ENCODE assay signal across 11 cellular contexts in genomic region chr1:81179239-81179638, GRCh38.
DNase-seq lines count a peak whose midpoint lies in the region; ATAC-seq lines count a peak whose summit lies in the region.
"Had no signal": no experiment of that assay in that cellular context is flagged by ENCODE, and none has a peak within 500 bp of the region (broad histone marks: within the 10 kb centered on the region; RNA-seq: fewer than 3 reads in every experiment).

No MANE protein-coding gene starts in this region.

- intact Hi-C loops in activated T-helper 2 cell treated with anti-CD3 and anti-CD28 coated beads, Interferon-gamma antibody, Interleukin-2, Interleukin-4, amounts not matched to agents 10 μg/mL and 5 μg/mL and 100 μg/mL, durations not matched to agents 14 hours and 24 hours and 36 hours (cut with micrococcal nuclease): no loop called here

- DNase-seq in EH (ENCODE audit: low read depth) (peak; percentile 89), NCI-H226 (peak; percentile 83), epithelial cell of prostate (ENCODE audit: low read depth, low spot score) (peak; percentile 94), non-pigmented ciliary epithelial cell (ENCODE audit: low read depth) (peak; percentile 76)
- DNase-seq in activated CD4-positive, CD25-positive, alpha-beta regulatory T cell treated with anti-CD3 and anti-CD28 coated beads, Interleukin-2, amount 50 U/mL, for 72 hours: no peak
- DNase-seq in activated T-helper 2 cell treated with anti-CD3 and anti-CD28 coated beads, Interferon-gamma antibody, Interleukin-2, Interleukin-4, amounts not matched to agents 10 μg/mL and 5 μg/mL and 100 μg/mL, durations not matched to agents 14 hours and 24 hours and 36 hours (ENCODE audit: low spot score): no peak
- DNase-seq in activated effector memory CD4-positive, alpha-beta T cell treated with Interleukin-2 at 50 U/mL for 16 hours: no peak
- DNase-seq: activated CD4-positive, CD25-positive, alpha-beta regulatory T cell; thyroid gland had no signal

- H3K4me3 Mint-ChIP-seq in activated T-helper 2 cell treated with anti-CD3 and anti-CD28 coated beads, Interferon-gamma antibody, Interleukin-2, Interleukin-4, amounts not matched to agents 10 μg/mL and 5 μg/mL and 100 μg/mL, durations not matched to agents 14 hours and 24 hours and 36 hours (ENCODE audit: low read depth): no peak overlapping the region

- no peak overlapping the region for H3K27ac ChIP-seq in epithelial cell of prostate
- H3K27ac ChIP-seq: right atrium auricular region, thyroid gland had no signal

- H3K27ac Mint-ChIP-seq in activated T-helper 2 cell treated with anti-CD3 and anti-CD28 coated beads, Interferon-gamma antibody, Interleukin-2, Interleukin-4, amounts not matched to agents 10 μg/mL and 5 μg/mL and 100 μg/mL, durations not matched to agents 14 hours and 24 hours and 36 hours: no peak overlapping the region

- H3K36me3 Mint-ChIP-seq in activated T-helper 2 cell treated with anti-CD3 and anti-CD28 coated beads, Interferon-gamma antibody, Interleukin-2, Interleukin-4, amounts not matched to agents 10 μg/mL and 5 μg/mL and 100 μg/mL, durations not matched to agents 14 hours and 24 hours and 36 hours (ENCODE audit: low read depth): no peaks in the 10 kb centered on the region

- ATAC-seq in GM21786 (IDR thresholded peaks at IDR 0.05; ENCODE audit: unreplicated experiment): no peak

- H3K27me3 Mint-ChIP-seq in activated T-helper 2 cell treated with anti-CD3 and anti-CD28 coated beads, Interferon-gamma antibody, Interleukin-2, Interleukin-4, amounts not matched to agents 10 μg/mL and 5 μg/mL and 100 μg/mL, durations not matched to agents 14 hours and 24 hours and 36 hours (ENCODE audit: low read depth): no peaks in the 10 kb centered on the region

- H3K4me1 Mint-ChIP-seq in activated T-helper 2 cell treated with anti-CD3 and anti-CD28 coated beads, Interferon-gamma antibody, Interleukin-2, Interleukin-4, amounts not matched to agents 10 μg/mL and 5 μg/mL and 100 μg/mL, durations not matched to agents 14 hours and 24 hours and 36 hours (ENCODE audit: low read depth): no peaks in the 10 kb centered on the region

- H3K9me3 Mint-ChIP-seq in activated T-helper 2 cell treated with anti-CD3 and anti-CD28 coated beads, Interferon-gamma antibody, Interleukin-2, Interleukin-4, amounts not matched to agents 10 μg/mL and 5 μg/mL and 100 μg/mL, durations not matched to agents 14 hours and 24 hours and 36 hours: peaks cover 22% of the 10 kb centered on the region

Comparison
In these comparisons a context has a peak if more than half of its experiments do, and no peak if none do; other contexts are left out.
1. DNase-seq: peak in EH (single experiment), NCI-H226 (single experiment), epithelial cell of prostate (single experiment) and non-pigmented ciliary epithelial cell (single experiment); none in activated CD4-positive, CD25-positive, alpha-beta regulatory T cell treated with anti-CD3 and anti-CD28 coated beads, Interleukin-2, amount 50 U/mL, for 72 hours (single experiment), activated T-helper 2 cell treated with anti-CD3 and anti-CD28 coated beads, Interferon-gamma antibody, Interleukin-2, Interleukin-4, amounts not matched to agents 10 μg/mL and 5 μg/mL and 100 μg/mL, durations not matched to agents 14 hours and 24 hours and 36 hours (single experiment) and activated effector memory CD4-positive, alpha-beta T cell treated with Interleukin-2 at 50 U/mL for 16 hours (single experiment).